In genomic region chr20:49567421-49568256, GRCh38 we compare ENCODE assay signal across 10 cellular contexts. TPM values are rescaled to one million over a fixed set of nuclear protein-coding genes. Genes with fewer than 3 reads are reported as not detected.
DNase-seq lines count a peak whose midpoint lies in the region; ATAC-seq and TF ChIP-seq lines count a peak whose summit lies in the region.
"Had no signal": no experiment of that assay in that cellular context is flagged by ENCODE, and none has a peak within 500 bp of the region (broad histone marks: within the 10 kb centered on the region; RNA-seq: fewer than 3 reads in every experiment).

TSS of gene PTGIS (minus strand) at chr20:49568137. CDS start at chr20:49568116, 21 bp downstream.

- H3K4me1 Mint-ChIP-seq in activated CD8-positive, alpha-beta T cell treated with anti-CD3 and anti-CD28 coated beads for 36 hours (ENCODE audit: low read depth) = peaks cover 15% of the 10 kb centered on the region

- H3K4me1 ChIP-seq in left ventricle myocardium inferior (peaks cover 22% of the 10 kb centered on the region), prostate gland (replicated peaks) (no peaks in the 10 kb centered on the region)

- no peak for TF ChIP-seq POLR2A in prostate gland (IDR thresholded peaks at IDR 0.05)

- H3K27ac Mint-ChIP-seq in activated CD8-positive, alpha-beta T cell treated with anti-CD3 and anti-CD28 coated beads for 36 hours = no peak within 1 kb of the TSS
- H3K27ac Mint-ChIP-seq: T-cell had no signal

- H3K36me3 ChIP-seq in left ventricle myocardium inferior (no peaks in the 10 kb centered on the region), prostate gland (no peaks in the 10 kb centered on the region)

- CTCF ChIA-PET in activated CD8-positive, alpha-beta T cell treated with anti-CD3 and anti-CD28 coated beads for 36 hours (lab: Charles Lee) = interaction anchor here (2.2 kb wide), 1 partner anchor 26 kb away, joined by 8 read pairs; no protein-coding TSS in a partner anchor
- CTCF ChIA-PET in HEK293T (lab: Yijun Ruan, JAX) = no interaction called here

- H3K9me3 ChIP-seq in left ventricle myocardium inferior (replicated peaks) = no peaks in the 10 kb centered on the region
- H3K9me3 ChIP-seq in prostate gland = no peaks in the 10 kb centered on the region

- H3K4me3 Mint-ChIP-seq in activated CD8-positive, alpha-beta T cell treated with anti-CD3 and anti-CD28 coated beads for 36 hours = peak within 1 kb of the TSS; percentile 27

- TF ChIP-seq CTCF in activated CD8-positive, alpha-beta T cell treated with anti-CD3 and anti-CD28 coated beads for 36 hours (IDR thresholded peaks at IDR 0.05) = no peak
- TF ChIP-seq CTCF in left ventricle myocardium inferior (IDR thresholded peaks at IDR 0.05; ENCODE audit: borderline replicate concordance) = no peak
- no peak for TF ChIP-seq CTCF in prostate gland (IDR thresholded peaks at IDR 0.05)

- intact Hi-C loops in activated CD8-positive, alpha-beta T cell treated with anti-CD3 and anti-CD28 coated beads for 36 hours (cut with micrococcal nuclease) = no loop called here
- intact Hi-C loops in left ventricle myocardium inferior (cut with micrococcal nuclease) = no loop called here
- intact Hi-C loops in prostate gland (cut with DNase I) = no loop called here

- H3K27ac ChIP-seq in left ventricle myocardium inferior (replicated peaks) (peak within 1 kb of the TSS; percentile 88), prostate gland (peak within 1 kb of the TSS; percentile 69 to 79)

- H3K4me3 ChIP-seq in left ventricle myocardium inferior (peak within 1 kb of the TSS; percentile 71), prostate gland (peak within 1 kb of the TSS; percentile 42 to 44)

- WGBS in prostate gland = 31% methylated on average over 21 of the region's 68 CpGs

- no peaks in the 10 kb centered on the region for H3K36me3 Mint-ChIP-seq in activated CD8-positive, alpha-beta T cell treated with anti-CD3 and anti-CD28 coated beads for 36 hours (ENCODE audit: low read depth)
- H3K36me3 Mint-ChIP-seq: T-cell had no signal

- H3K27me3 ChIP-seq in left ventricle myocardium inferior (ENCODE audit: low read depth) (peaks cover 67% of the 10 kb centered on the region), prostate gland (replicated peaks; ENCODE audit: insufficient read depth) (no peaks in the 10 kb centered on the region)

- peak; percentile 54 for ATAC-seq in activated CD8-positive, alpha-beta T cell treated with anti-CD3 and anti-CD28 coated beads for 36 hours

- H3K9me3 Mint-ChIP-seq in activated CD8-positive, alpha-beta T cell treated with anti-CD3 and anti-CD28 coated beads for 36 hours = peaks cover 2% of the 10 kb centered on the region
- H3K9me3 Mint-ChIP-seq: T-cell had no signal

- POLR2A ChIA-PET in activated CD8-positive, alpha-beta T cell treated with anti-CD3 and anti-CD28 coated beads for 36 hours (lab: Charles Lee) = interaction anchor here (1.1 kb wide), 1 partner anchor 18 kb away, joined by 3 read pairs; no protein-coding TSS in a partner anchor
- POLR2A ChIA-PET in HEK293T (lab: Yijun Ruan, JAX) = no interaction called here

- DNase-seq in Daoy (ENCODE audit: low read depth) (peak; percentile 40), left ventricle myocardium inferior (no peak), prostate gland (ENCODE audit: low spot score) (no peak), HEK293T (ENCODE audit: extremely low spot score) (no peak), SIG-M5 (lab: John Stamatoyannopoulos, UW) (no peak), inferior parietal cortex (ENCODE audit: extremely low spot score) (no peak), SIG-M5 treated with dmso at 0.1 percent for 504 hours (lab: John Stamatoyannopoulos, UW; ENCODE audit: unreplicated experiment) (no peak)
- no peak for DNase-seq in activated CD8-positive, alpha-beta T cell treated with anti-CD3 and anti-CD28 coated beads for 36 hours
- DNase-seq: naive B cell, T-cell had no signal

- H3K27me3 Mint-ChIP-seq in activated CD8-positive, alpha-beta T cell treated with anti-CD3 and anti-CD28 coated beads for 36 hours = peaks cover 55% of the 10 kb centered on the region

TF ChIP-seq in HEK293T, 16 proteins besides CTCF, POLR2A, EP300 and RAD21:
- TF ChIP-seq TARDBP (IDR thresholded peaks at IDR 0.05) (no peak), SUZ12 (IDR thresholded peaks at IDR 0.05) (no peak), FOXK2 (IDR thresholded peaks at IDR 0.05) (no peak)

RNA-seq across cellular contexts. Expression of gene PTGIS, which starts in this region (rescaled TPM):
- 0.54 and 0.57 TPM in 2 replicates for total RNA-seq in Daoy (2014; rRNA removed; shearing (Covaris generic))
- 1 to 10 TPM; 1.5 to 1.6 TPM for total RNA-seq in activated CD8-positive, alpha-beta T cell treated with anti-CD3 and anti-CD28 coated beads for 36 hours
- total RNA-seq in left ventricle myocardium inferior (26.3 TPM), prostate gland (10 to 100 TPM; 12.9 to 34.6 TPM)

Comparison
In these comparisons a context has a peak if more than half of its experiments do, and no peak if none do; other contexts are left out.
1. Peak in DNase-seq in Daoy; RNA of the gene not detected or under 1 TPM.